In genomic region chr6:6497976-6498375, GRCh38 we compare ENCODE assay signal across 1 cellular context.
A peak's percentile ranks its signal among the peaks of the same experiment; 100 is the strongest.
TF ChIP-seq lines count a peak whose summit lies in the region.

No MANE protein-coding gene starts in this region.

TF ChIP-seq in H1, 55 proteins besides CTCF, POLR2A, EP300 and RAD21:
- TF ChIP-seq KDM5A (IDR thresholded peaks at IDR 0.05; ENCODE audit: low read length) = no peak
- 0 out of 2 replicates have a peak, but pooled peaks have one; percentile 33 for TF ChIP-seq TEAD4 (IDR thresholded peaks at IDR 0.05; ENCODE audit: low read depth, low read length)
